Comparison of ENCODE assay signal across 12 cellular contexts in genomic region chr11:111921831-111922230, GRCh38. TPM values are rescaled to one million over a fixed set of nuclear protein-coding genes. Genes with fewer than 3 reads are reported as not detected.
DNase-seq lines count a peak whose midpoint lies in the region; ATAC-seq and TF ChIP-seq lines count a peak whose summit lies in the region.
"Not testable (repeated sequence)": the region's sequence is repeated elsewhere in the genome, so short reads cannot be mapped to it uniquely, and the experiment has no call there.
"Had no signal": no experiment of that assay in that cellular context is flagged by ENCODE, and none has a peak within 500 bp of the region (broad histone marks: within the 10 kb centered on the region; RNA-seq: fewer than 3 reads in every experiment).

No MANE protein-coding gene starts in this region.

- H3K27me3 Mint-ChIP-seq in HFFc6 (ENCODE audit: insufficient read depth); progenitor cell of endocrine pancreas: not testable (repeated sequence)

- not testable (repeated sequence) for H3K36me3 ChIP-seq in A673 (ENCODE audit: insufficient read depth, low read length, poor library complexity, severe bottlenecking); ascending aorta; heart left ventricle; lower lobe of right lung; skeletal muscle tissue (ENCODE audit: control insufficient read depth in 3 of 3, insufficient read depth in 3 of 3, low read length in 3 of 3); thoracic aorta

- not testable (repeated sequence) for H3K4me3 ChIP-seq in A673 (ENCODE audit: low read depth, low read length, poor library complexity, severe bottlenecking); ascending aorta; heart left ventricle; lower lobe of right lung; skeletal muscle tissue (ENCODE audit: low read length in 3 of 3); thoracic aorta

- peak overlapping the region; percentile 87 for H3K27ac ChIP-seq in A673 (ENCODE audit: low read depth, low read length, poor library complexity, severe bottlenecking)
- peak overlapping the region; percentile 78 to 92 for H3K27ac ChIP-seq in ascending aorta
- H3K27ac ChIP-seq in heart left ventricle: peak overlapping the region in 7 of 12 donors; percentile 88 to 98 (median 93)
- H3K27ac ChIP-seq in lower lobe of right lung: peak overlapping the region; percentile 26
- H3K27ac ChIP-seq in skeletal muscle tissue (ENCODE audit: low read depth, low read length): peak overlapping the region; percentile 93
- H3K27ac ChIP-seq in thoracic aorta: peak overlapping the region; percentile 97

- ATAC-seq in heart left ventricle; lower lobe of right lung; thoracic aorta (ENCODE audit: insufficient number of reproducible peaks, low FRiP score, low read depth): not testable (repeated sequence)

- not testable (repeated sequence) for DNase-seq in A673 (ENCODE audit: low spot score); HFFc6; heart left ventricle; lower lobe of right lung; progenitor cell of endocrine pancreas (ENCODE audit: low spot score, unreplicated experiment); thoracic aorta (ENCODE audit: low spot score)
- peak in 1 of 2 donors; percentile 54 for DNase-seq in ascending aorta (ENCODE audit: low spot score in 2 of 2)

- H3K27me3 ChIP-seq in A673 (replicated peaks; ENCODE audit: insufficient read depth, low read depth, low read length, poor library complexity); ascending aorta; heart left ventricle; lower lobe of right lung (ENCODE audit: low read depth); skeletal muscle tissue (ENCODE audit: control insufficient read depth in 3 of 3, insufficient read depth in 3 of 3, low read length in 3 of 3); thoracic aorta (replicated peaks; ENCODE audit: insufficient read depth): not testable (repeated sequence)

- WGBS in heart left ventricle, 4 donors: 88 to 91% (median 90%) methylated on average over 7 of the region's 7 CpGs

- H3K4me3 Mint-ChIP-seq in HFFc6; progenitor cell of endocrine pancreas (ENCODE audit: low read depth): not testable (repeated sequence)

- intact Hi-C loops in A673 (cut with micrococcal nuclease; ENCODE audit: unreplicated experiment); lower lobe of right lung (cut with DNase I): not testable (repeated sequence)
- intact Hi-C loops in ascending aorta (cut with DNase I) (loop anchor here (10.0 kb wide), 1 partner anchor 373 kb away; no protein-coding TSS in a partner anchor), heart left ventricle (cut with DNase I) (loop anchor here in 2 of 10 donors (5.0 to 10.0 kb wide), 2 partner anchors 45 to 163 kb away; partner anchors contain the start of genes CFAP68 (in 1 of the 2), FDXACB1 (in 1 of the 2), SDHD (in 1 of the 2) and TIMM8B (in 1 of the 2))

- BruUV-seq in A673 (replicated peaks; lab: Mats Ljungman, UMichigan): not testable (repeated sequence)

- not testable (repeated sequence) for TF ChIP-seq CTCF in A673 (conservative IDR thresholded peaks at IDR 0.05; ENCODE audit: low read depth, low read length); HFFc6 (IDR thresholded peaks at IDR 0.05); ascending aorta (IDR thresholded peaks at IDR 0.05); heart left ventricle (IDR thresholded peaks at IDR 0.05); lower lobe of right lung (IDR thresholded peaks at IDR 0.05); progenitor cell of endocrine pancreas (IDR thresholded peaks at IDR 0.05; ENCODE audit: unreplicated experiment); thoracic aorta (IDR thresholded peaks at IDR 0.05)

- peaks cover 56% of the 10 kb centered on the region for H3K4me1 Mint-ChIP-seq in HFFc6 (ENCODE audit: low read depth)
- H3K4me1 Mint-ChIP-seq in progenitor cell of endocrine pancreas (ENCODE audit: low read depth): peaks cover 61% of the 10 kb centered on the region

- H3K4me1 ChIP-seq in A673 (ENCODE audit: insufficient read depth, low read length, poor library complexity, severe bottlenecking) (peaks cover 55% of the 10 kb centered on the region), ascending aorta (peaks cover 14 to 53% of the 10 kb centered on the region in 2 donors), heart left ventricle (peaks cover 0 to 65% (median 34%) of the 10 kb centered on the region in 12 donors), lower lobe of right lung (peaks cover 48% of the 10 kb centered on the region), skeletal muscle tissue (ENCODE audit: control insufficient read depth in 3 of 3, insufficient read depth in 3 of 3, low read length in 3 of 3) (peaks cover 60 to 75% (median 69%) of the 10 kb centered on the region in 3 donors), thoracic aorta (ENCODE audit: control insufficient read depth in 1 of 2, low read depth in 2 of 2) (peaks cover 31 to 53% of the 10 kb centered on the region in 2 donors)

- H3K9me3 Mint-ChIP-seq in HFFc6; progenitor cell of endocrine pancreas (ENCODE audit: low read depth): not testable (repeated sequence)

- peak overlapping the region; percentile 50 for H3K27ac Mint-ChIP-seq in HFFc6
- peak overlapping the region; percentile 16 for H3K27ac Mint-ChIP-seq in progenitor cell of endocrine pancreas

- CTCF ChIA-PET in A673 (lab: Charles Lee): not testable (repeated sequence)

- POLR2A ChIA-PET in A673 (lab: Charles Lee; ENCODE audit: low non-redundant PET): not testable (repeated sequence)

- not testable (repeated sequence) for H3K36me3 Mint-ChIP-seq in HFFc6 (ENCODE audit: low read depth); progenitor cell of endocrine pancreas (ENCODE audit: insufficient read depth)

- H3K9ac ChIP-seq in skeletal muscle tissue (ENCODE audit: low read depth in 1 of 3, low read length in 3 of 3): not testable (repeated sequence)

- not testable (repeated sequence) for TF ChIP-seq POLR2A in heart left ventricle (IDR thresholded peaks at IDR 0.05)

- not testable (repeated sequence) for H3K9me3 ChIP-seq in A673 (ENCODE audit: low read depth, low read length, poor library complexity, severe bottlenecking); ascending aorta; heart left ventricle; lower lobe of right lung; skeletal muscle tissue (ENCODE audit: control insufficient read depth in 3 of 3, low read length in 3 of 3); thoracic aorta

RNA-seq across cellular contexts. Expression of gene C11orf52, which starts 3.1 kb away (rescaled TPM):
- total RNA-seq in A673 (2021) (1.4 and 1.5 TPM in 2 replicates), ascending aorta (not detected), heart left ventricle (1 to 10 TPM in 8 of 9 donors, under 1 TPM in 1; 0.79 to 8.3 (median 2.0) TPM), lower lobe of right lung (14.6 TPM), progenitor cell of endocrine pancreas (16.2 and 19.4 TPM in 2 replicates), skeletal muscle tissue (0.52 TPM), thoracic aorta (1 to 10 TPM in 1 of 2 donors, under 1 TPM in 1; 0.99 to 4.7 TPM)
- under 1 TPM; 0.35 to 0.96 (median 0.64) TPM for total RNA-seq in HFFc6 (2021; fragmentation: NEBNext Ultra II Directional; extraction: Animal tissue kit (Norgen Biotek cat#: 25700))
- 1 to 10 TPM; 2.3 to 2.9 TPM for polyA plus RNA-seq in heart left ventricle
- total RNA-seq: CD4-positive, alpha-beta T cell; H4; HT1080 had no signal

RNA-seq across cellular contexts. Expression of gene HSPB2, which starts 9.3 kb away (rescaled TPM):
- total RNA-seq in A673 (2021): not detected in 2 replicates
- total RNA-seq in HFFc6 (2021; fragmentation: NEBNext Ultra II Directional; extraction: Animal tissue kit (Norgen Biotek cat#: 25700)): 1 to 10 TPM; 1.7 to 7.8 (median 5.4) TPM
- total RNA-seq in ascending aorta: not detected
- total RNA-seq in heart left ventricle: 10 to 100 TPM in 7 of 9 donors, 1 to 10 TPM in 2; 5.5 to 66.7 (median 20.9) TPM
- 10 to 100 TPM; 59.8 to 67.9 TPM for polyA plus RNA-seq in heart left ventricle
- 6.4 TPM for total RNA-seq in lower lobe of right lung
- total RNA-seq in progenitor cell of endocrine pancreas: not detected in 2 replicates
- total RNA-seq in skeletal muscle tissue: 16.7 TPM
- total RNA-seq in thoracic aorta: 1 to 10 TPM; 2.2 to 3.1 TPM
- total RNA-seq: Caco-2; CD4-positive, alpha-beta T cell; H4; HT1080 had no signal

RNA-seq across cellular contexts. Expression of gene CRYAB, which starts 10.3 kb away (rescaled TPM):
- total RNA-seq in A673 (2021) (0.87 and 1.6 TPM in 2 replicates), ascending aorta (288 TPM), heart left ventricle (over 10,000 TPM in 2 of 9 donors, 1,000 to 10,000 TPM in 7; 4,504 to 20,720 (median 7,991) TPM), lower lobe of right lung (72.5 TPM), progenitor cell of endocrine pancreas (1.2 TPM in 1 of 2 replicates, not detected in the other), skeletal muscle tissue (37.6 TPM), thoracic aorta (100 to 1,000 TPM; 325 to 387 TPM)
- total RNA-seq in HFFc6 (2021; fragmentation: NEBNext Ultra II Directional; extraction: Animal tissue kit (Norgen Biotek cat#: 25700)): 100 to 1,000 TPM in 4 of 6 experiments, 10 to 100 TPM in 2; 49.6 to 125 (median 103) TPM
- polyA plus RNA-seq in heart left ventricle: over 10,000 TPM; 11,485 to 15,236 TPM
- total RNA-seq: CD4-positive, alpha-beta T cell; HT1080 had no signal

RNA-seq across cellular contexts. Expression of gene DIXDC1, which starts 15.3 kb away (rescaled TPM):
- 22.4 and 24.6 TPM in 2 replicates for total RNA-seq in A673 (2021)
- total RNA-seq in HFFc6 (2021; fragmentation: NEBNext Ultra II Directional; extraction: Animal tissue kit (Norgen Biotek cat#: 25700)): 10 to 100 TPM in 1 of 6 experiments, 1 to 10 TPM in 5; 8.4 to 11.2 (median 9.7) TPM
- total RNA-seq in ascending aorta: 48.9 TPM
- 10 to 100 TPM; 15.0 to 34.9 (median 20.5) TPM for total RNA-seq in heart left ventricle
- 10 to 100 TPM in 1 of 2 donors, 1 to 10 TPM in 1; 3.9 to 10.6 TPM for polyA plus RNA-seq in heart left ventricle
- 13.2 TPM for total RNA-seq in lower lobe of right lung
- total RNA-seq in progenitor cell of endocrine pancreas: 23.5 and 25.0 TPM in 2 replicates
- 23.0 TPM for total RNA-seq in skeletal muscle tissue
- 10 to 100 TPM; 92.7 to 94.2 TPM for total RNA-seq in thoracic aorta

RNA-seq across cellular contexts. Expression of gene CFAP68, which starts 42.5 kb away (rescaled TPM):
- total RNA-seq in A673 (2021) (16.5 and 16.9 TPM in 2 replicates), ascending aorta (not detected), heart left ventricle (10 to 100 TPM; 11.9 to 38.7 (median 31.8) TPM), lower lobe of right lung (16.3 TPM), progenitor cell of endocrine pancreas (25.7 and 28.4 TPM in 2 replicates), skeletal muscle tissue (6.8 TPM), thoracic aorta (1 to 10 TPM; 1.9 to 9.7 TPM)
- total RNA-seq in HFFc6 (2021; fragmentation: NEBNext Ultra II Directional; extraction: Animal tissue kit (Norgen Biotek cat#: 25700)): 10 to 100 TPM; 10.3 to 15.6 (median 12.5) TPM
- polyA plus RNA-seq in heart left ventricle: 10 to 100 TPM; 12.9 to 39.5 TPM

Comparison
In these comparisons a context has a peak if more than half of its experiments do, and no peak if none do; other contexts are left out.
1. H3K27ac ChIP-seq: peak in every context shown above with its lines; median percentile 97 in thoracic aorta; 93 in heart left ventricle; 93 in skeletal muscle tissue; 87 in A673; 85 in ascending aorta; 26 in lower lobe of right lung.
2. RNA of gene CRYAB, which starts 10.3 kb away (total RNA-seq): 4,504 to 20,720 TPM in heart left ventricle, 325 to 387 TPM in thoracic aorta, 288 TPM in ascending aorta (single experiment), 49.6 to 125 TPM in HFFc6, 72.5 TPM in lower lobe of right lung (single experiment) and 37.6 TPM in skeletal muscle tissue (single experiment); 0.87 to 1.6 TPM in A673 and 1.2 TPM in progenitor cell of endocrine pancreas; every median in the first group is over 10 times any median in the second.